8 cellular contexts compared by ENCODE assay signal in genomic region chr13:60397693-60398437, GRCh38. TPM values are rescaled to one million over a fixed set of nuclear protein-coding genes. Genes with fewer than 3 reads are reported as not detected.
DNase-seq lines count a peak whose midpoint lies in the region; ATAC-seq, FAIRE-seq and TF ChIP-seq lines count a peak whose summit lies in the region.

No MANE protein-coding gene starts in this region.

- no peaks in the 10 kb centered on the region for H3K9me3 ChIP-seq in astrocyte (ENCODE audit: insufficient read depth, low read depth, low read length)

- H3K79me2 ChIP-seq in astrocyte (ENCODE audit: insufficient read depth, low read length) = peaks cover 40% of the 10 kb centered on the region

- no peaks in the 10 kb centered on the region for H3K27me3 ChIP-seq in astrocyte (ENCODE audit: insufficient read depth, low read length)

- H2AFZ ChIP-seq in astrocyte (ENCODE audit: low read depth, low read length) = peak overlapping the region; percentile 83

- H3K9ac ChIP-seq in astrocyte (ENCODE audit: low read length) = peak overlapping the region; percentile 93

- no peaks in the 10 kb centered on the region for H3K9me3 Mint-ChIP-seq in astrocyte (ENCODE audit: unreplicated experiment)

- peaks cover 11% of the 10 kb centered on the region for H3K4me1 ChIP-seq in astrocyte (ENCODE audit: insufficient read depth, low read length)

- peaks cover 8% of the 10 kb centered on the region for H4K20me1 ChIP-seq in astrocyte (ENCODE audit: insufficient read depth, low read length)

- H3K4me3 Mint-ChIP-seq in astrocyte (ENCODE audit: unreplicated experiment) = peak overlapping the region; percentile 90

- H3K27me3 Mint-ChIP-seq in astrocyte (ENCODE audit: low read depth, unreplicated experiment) = no peaks in the 10 kb centered on the region

- no peak for FAIRE-seq in astrocyte (lab: Jason Lieb, UNC)

- peak overlapping the region; percentile 86 for H3K4me3 ChIP-seq in astrocyte (ENCODE audit: insufficient read depth, low read depth, low read length)

- peak overlapping the region; percentile 96 for H3K4me2 ChIP-seq in astrocyte (ENCODE audit: low read length)

- H3K27ac Mint-ChIP-seq in astrocyte (ENCODE audit: unreplicated experiment) = peak overlapping the region; percentile 94

- H3K4me1 Mint-ChIP-seq in astrocyte (ENCODE audit: low read depth, unreplicated experiment) = peaks cover 13% of the 10 kb centered on the region

- H3K36me3 Mint-ChIP-seq in astrocyte (ENCODE audit: low read depth, unreplicated experiment) = no peaks in the 10 kb centered on the region

- peak; percentile 27 for ATAC-seq in GM21381 (IDR thresholded peaks at IDR 0.05; ENCODE audit: unreplicated experiment)

- peak overlapping the region; percentile 79 for H3K27ac ChIP-seq in astrocyte (ENCODE audit: low read depth, low read length)

- H3K36me3 ChIP-seq in astrocyte (ENCODE audit: insufficient read depth, low read length) = no peaks in the 10 kb centered on the region

- DNase-seq in EH (ENCODE audit: low read depth) = peak; percentile 76
- peak; percentile 56 for DNase-seq in HT1080 (ENCODE audit: low read depth)
- peak; percentile 64 for DNase-seq in SK-N-DZ (ENCODE audit: low spot score)
- peak; percentile 64 for DNase-seq in astrocyte (ENCODE audit: low read depth)
- DNase-seq in hepatic stellate cell (ENCODE audit: low spot score) = peak; percentile 53
- DNase-seq in renal cortical epithelial cell (ENCODE audit: low read depth) = peak; percentile 36
- DNase-seq in NCI-H2196 (lab: John Stamatoyannopoulos, UW; ENCODE audit: unreplicated experiment) = no peak

- TF ChIP-seq CTCF in astrocyte (IDR thresholded peaks at IDR 0.05; ENCODE audit: insufficient read depth, low read depth, low read length) = no peak

RNA-seq across cellular contexts. Expression of gene TDRD3, which starts 0.8 kb away (rescaled TPM):
- 9.0 and 10.7 TPM in 2 replicates for total RNA-seq in HT1080 (2014; rRNA removed; shearing (Covaris generic))
- polyA plus RNA-seq in HT1080 (2015; cell fraction: cytosol; rRNA removed) = 9.3 and 12.2 TPM in 2 replicates
- polyA plus RNA-seq in HT1080 (2015; cell fraction: nucleus; rRNA removed) = 16.0 and 17.0 TPM in 2 replicates
- polyA plus RNA-seq in SK-N-DZ (2014; cell fraction: cytosol; rRNA removed) = 10.5 and 10.9 TPM in 2 replicates
- 11.2 and 12.2 TPM in 2 replicates for polyA plus RNA-seq in SK-N-DZ (2014; cell fraction: nucleus; rRNA removed)
- total RNA-seq in astrocyte (9.7 and 10.7 TPM in 2 replicates), renal cortical epithelial cell (17.7 and 21.0 TPM in 2 replicates)
